In genomic region chr10:69807696-69808095, GRCh38 we compare ENCODE assay signal across 1 cellular context.
TF ChIP-seq lines count a peak whose summit lies in the region.

No MANE protein-coding gene starts in this region.

TF ChIP-seq in GM23338, 12 proteins besides CTCF, POLR2A, EP300 and RAD21 (continued from another document):
- TF ChIP-seq ZNF462 (CRISPR knock-in tag; IDR thresholded peaks at IDR 0.05) (no peak), EZH2phosphoT487 (IDR thresholded peaks at IDR 0.05; ENCODE audit: unreplicated experiment) (no peak), STAT1 (IDR thresholded peaks at IDR 0.05; ENCODE audit: unreplicated experiment) (no peak), POLR2AphosphoS5 (IDR thresholded peaks at IDR 0.05; ENCODE audit: low read depth) (no peak), REST (IDR thresholded peaks at IDR 0.05; ENCODE audit: unreplicated experiment) (no peak), ETS1 (IDR thresholded peaks at IDR 0.05) (no peak), NANOG (IDR thresholded peaks at IDR 0.05; ENCODE audit: borderline replicate concordance) (no peak)
